8 cellular contexts compared by ENCODE assay signal in genomic region chr19:43525836-43526771, GRCh38. TPM values are rescaled to one million over a fixed set of nuclear protein-coding genes. Genes with fewer than 3 reads are reported as not detected.
DNase-seq lines count a peak whose midpoint lies in the region; ATAC-seq, FAIRE-seq and TF ChIP-seq lines count a peak whose summit lies in the region.

No MANE protein-coding gene starts in this region.

- TF ChIP-seq POLR2A in K562 (conservative IDR thresholded peaks at IDR 0.05), result no peak

- H3K36me3 ChIP-seq in CD4-positive, alpha-beta memory T cell (ENCODE audit: insufficient read depth, low read length), result no peaks in the 10 kb centered on the region
- H3K36me3 ChIP-seq in MG63, result no peaks in the 10 kb centered on the region; the same call in none of the 2 replicates
- H3K36me3 ChIP-seq in K562 (ENCODE audit: control insufficient read depth, insufficient read depth, low read length), result no peaks in the 10 kb centered on the region

- CTCF ChIA-PET in CD4-positive, alpha-beta memory T cell (lab: Charles Lee; ENCODE audit: partially characterized antibody), result interaction anchor here (1.1 to 21.6 kb wide), 4 partner anchors 10 to 87 kb away, joined by 3 to 835 read pairs (median 7); no protein-coding TSS in a partner anchor
- CTCF ChIA-PET in K562 (lab: Yijun Ruan, JAX; ENCODE audit: low intra/inter-chr PET ratio), result no interaction called here

- no peaks in the 10 kb centered on the region for H3K27me3 Mint-ChIP-seq in CD4-positive, alpha-beta memory T cell

- no peaks in the 10 kb centered on the region for H3K9me1 ChIP-seq in K562 (ENCODE audit: control insufficient read depth, insufficient read depth, low read length)

- H3K79me2 ChIP-seq in K562 (ENCODE audit: control insufficient read depth, insufficient read depth, low read length), result no peaks in the 10 kb centered on the region

- peak overlapping the region; percentile 89 for H3K4me2 ChIP-seq in K562 (ENCODE audit: insufficient read depth, low read length)

- peak overlapping the region; percentile 65 to 98 for H3K9ac ChIP-seq in K562 (ENCODE audit: insufficient read depth in 1 of 2, low read depth in 2 of 2, low read length in 2 of 2)

- 44% methylated on average over 20 of the region's 26 CpGs for WGBS in K562 (ENCODE audit: insufficient coverage, low coverage, missing lambda C conversion rate)

- H3K27ac Mint-ChIP-seq in CD4-positive, alpha-beta memory T cell, result peak overlapping the region; percentile 37 to 90 (median 79)

- peaks cover 16 to 36% (median 21%) of the 10 kb centered on the region in 4 donors for H3K4me1 Mint-ChIP-seq in CD4-positive, alpha-beta memory T cell

- ATAC-seq in K562 (peak; percentile 21), GM21737 (IDR thresholded peaks at IDR 0.05; ENCODE audit: unreplicated experiment) (no peak)

- peak overlapping the region; percentile 75 to 94 (median 80) for H3K4me3 Mint-ChIP-seq in CD4-positive, alpha-beta memory T cell

- intact Hi-C loops in CD4-positive, alpha-beta memory T cell (cut with micrococcal nuclease), result loop anchor here (2.0 kb wide), 1 partner anchor 69 kb away; no protein-coding TSS in a partner anchor
- intact Hi-C loops in K562 (cut with micrococcal nuclease), result no loop called here

- no peak for TF ChIP-seq EP300 in K562 (IDR thresholded peaks at IDR 0.05; ENCODE audit: low read length)

- POLR2A ChIA-PET in CD4-positive, alpha-beta memory T cell (lab: Charles Lee; ENCODE audit: partially characterized antibody), result interaction anchor here (0.6 to 4.5 kb wide), 11 partner anchors 29 to 109 kb away, joined by 3 to 33 read pairs (median 4); partner anchors contain the start of genes IRGQ and ZNF576
- POLR2A ChIA-PET in K562 (lab: Yijun Ruan, JAX), result interaction anchor here (0.6 to 1.0 kb wide), 2 partner anchors 26 to 35 kb away, joined by 3 read pairs; no protein-coding TSS in a partner anchor

- H3K27me3 ChIP-seq in CD4-positive, alpha-beta memory T cell (ENCODE audit: insufficient read depth, low read length), result no peaks in the 10 kb centered on the region
- H3K27me3 ChIP-seq in MG63 (no peaks in the 10 kb centered on the region), K562 (ENCODE audit: control insufficient read depth in 2 of 2, insufficient read depth in 2 of 2, low read length in 2 of 2) (no peaks in the 10 kb centered on the region)

- DNase-seq in CD4-positive, alpha-beta memory T cell, result peak in 1 of 5 donors; percentile 10
- DNase-seq in MG63 (no peak), K562 (ENCODE audit: extremely low read depth in 1 of 4, low spot score in 3 of 4) (peak in 2 of 4 experiments; percentile 18 to 20), kidney tubule cell (ENCODE audit: low spot score) (peak; percentile 32), NCI-H1417 treated with DMSO at 0.1 percent for 48 hours (lab: John Stamatoyannopoulos, UW) (no peak), medulla oblongata (ENCODE audit: extremely low spot score) (no peak)
- DNase-seq in stimulated activated CD4-positive, alpha-beta T cell treated with anti-CD3 and anti-CD28 coated beads, Interleukin-4, amount 100 ng/mL, for 24 hours, result peak; percentile 42

- H2AFZ ChIP-seq in K562 (ENCODE audit: low read depth, low read length), result peak overlapping the region; percentile 99

- no peaks in the 10 kb centered on the region for H4K20me1 ChIP-seq in K562 (replicated peaks; ENCODE audit: control insufficient read depth, insufficient read depth, low read length)

- BruUV-seq in K562 (replicated peaks; lab: Mats Ljungman, UMichigan), result no TSS peak

- no peak for TF ChIP-seq RAD21 in K562 (CRISPR knock-in tag; conservative IDR thresholded peaks at IDR 0.05 in 1 of 2, IDR thresholded peaks at IDR 0.05 in 1 of 2)

- H3K4me1 ChIP-seq in CD4-positive, alpha-beta memory T cell (ENCODE audit: insufficient read depth, low read length), result peaks cover 25% of the 10 kb centered on the region
- H3K4me1 ChIP-seq in K562 (replicated peaks in 1 of 2; ENCODE audit: control insufficient read depth in 2 of 2, insufficient read depth in 2 of 2, low read length in 2 of 2), result peaks cover 5 to 31% of the 10 kb centered on the region in 2 experiments; a peak in 4 of 5 replicates

- FAIRE-seq in K562 (lab: Jason Lieb, UNC), result no peak

- TF ChIP-seq CTCF in K562 (IDR thresholded peaks at IDR 0.05 in 2 of 3, conservative IDR thresholded peaks at IDR 0.05 in 1 of 3; ENCODE audit: insufficient read depth in 2 of 3, low read depth in 1 of 3, low read length in 3 of 3), result no peak

- peaks cover 0 to 9% of the 10 kb centered on the region in 2 donors for H3K36me3 Mint-ChIP-seq in CD4-positive, alpha-beta memory T cell

- peak overlapping the region; percentile 60 to 90 for H3K4me3 ChIP-seq in CD4-positive, alpha-beta memory T cell (ENCODE audit: low read length in 2 of 2)
- H3K4me3 ChIP-seq in MG63 (peak overlapping the region; percentile 93), K562 (peak overlapping the region; percentile 79)

- peak overlapping the region; percentile 67 for H3K27ac ChIP-seq in CD4-positive, alpha-beta memory T cell (ENCODE audit: low read depth, low read length)
- H3K27ac ChIP-seq in K562 (ENCODE audit: extremely low read depth, low read depth, low read length), result no peak overlapping the region

- no peaks in the 10 kb centered on the region for H3K9me3 Mint-ChIP-seq in CD4-positive, alpha-beta memory T cell

- in situ Hi-C loops in K562 (cut with MboI), result no loop called here

- no peaks in the 10 kb centered on the region for H3K9me3 ChIP-seq in CD4-positive, alpha-beta memory T cell (ENCODE audit: control insufficient read depth in 1 of 2, low read length in 2 of 2)
- no peaks in the 10 kb centered on the region for H3K9me3 ChIP-seq in MG63
- H3K9me3 ChIP-seq in K562 (replicated peaks; ENCODE audit: control insufficient read depth, insufficient read depth, low read depth, low read length), result no peaks in the 10 kb centered on the region

RNA-seq across cellular contexts. Expression of gene ETHE1, which starts 0.9 kb away (rescaled TPM):
- 10 to 100 TPM; 23.9 to 29.1 TPM for total RNA-seq in CD4-positive, alpha-beta memory T cell
- polyA plus RNA-seq in CD4-positive, alpha-beta memory T cell, result 10 to 100 TPM; 79.1 to 80.7 TPM
- total RNA-seq in MG63 (2014; rRNA removed; shearing (Covaris generic); ENCODE audit: low replicate concordance), result 76.7 and 101 TPM in 2 replicates
- 5.9 and 15.8 TPM in 2 replicates for total RNA-seq in K562 (2011; cell fraction: chromatin; rRNA removed; ENCODE audit: low replicate concordance)
- 20.1 and 21.7 TPM in 2 replicates for total RNA-seq in K562 (2011; cell fraction: nucleolus; rRNA removed)
- total RNA-seq in K562 (2011; cell fraction: nucleoplasm; rRNA removed), result 11.6 and 14.7 TPM in 2 replicates
- total RNA-seq in K562 (2014; rRNA removed) (15.7 and 17.1 TPM in 2 replicates), K562 (2014; rRNA removed; fragmentation: Illumina TruSeq; extraction: Trizol) (5.2 and 5.9 TPM in 2 replicates), K562 (2015; rRNA removed; fragmentation: Illumina TruSeq; extraction: Trizol) (8.8 and 10.2 TPM in 2 replicates), K562 (2021) (9.1 and 13.0 TPM in 2 replicates)
- polyA plus RNA-seq in K562 (2011; rRNA removed) (17.3 and 28.5 TPM in 2 replicates), K562 (2014; fragmentation: Illumina TruSeq; extraction: Trizol) (10.2 and 13.8 TPM in 2 replicates), K562 (2014; fragmentation: Nextera tagmentation; extraction: Ambion mirVana) (1 to 10 TPM; 2.9 to 5.4 TPM), K562 (2014; rRNA removed) (19.1 and 21.0 TPM in 2 replicates)
- 36.7 and 38.1 TPM in 2 replicates for polyA plus RNA-seq in K562 (2011; cell fraction: cytosol; rRNA removed)
- 28.8 and 29.7 TPM in 2 replicates for polyA plus RNA-seq in K562 (2011; cell fraction: nucleus; rRNA removed)
- 15.5 and 28.0 TPM in 2 replicates for polyA plus RNA-seq in K562 (2012)
- polyA minus RNA-seq in K562 (2011; rRNA and poly(A)+ RNA removed), result 12.5 and 13.7 TPM in 2 replicates
- 9.9 and 10.0 TPM in 2 replicates for polyA minus RNA-seq in K562 (2011; cell fraction: cytosol; rRNA and poly(A)+ RNA removed)
- polyA minus RNA-seq in K562 (2011; cell fraction: nucleus; rRNA and poly(A)+ RNA removed), result 10.8 and 14.2 TPM in 2 replicates

RNA-seq across cellular contexts. Expression of gene ZNF575, which starts 6.9 kb away (rescaled TPM):
- total RNA-seq in CD4-positive, alpha-beta memory T cell, result 10 to 100 TPM; 11.0 to 11.8 TPM
- 1 to 10 TPM; 2.1 to 3.6 TPM for polyA plus RNA-seq in CD4-positive, alpha-beta memory T cell
- not detected in 2 replicates for total RNA-seq in MG63 (2014; rRNA removed; shearing (Covaris generic); ENCODE audit: low replicate concordance)
- not detected in 2 replicates for total RNA-seq in K562 (2011; cell fraction: chromatin; rRNA removed; ENCODE audit: low replicate concordance)
- not detected in 2 replicates for total RNA-seq in K562 (2011; cell fraction: nucleolus; rRNA removed)
- not detected in 2 replicates for total RNA-seq in K562 (2011; cell fraction: nucleoplasm; rRNA removed)
- total RNA-seq in K562 (2014; rRNA removed) (0.32 and 0.37 TPM in 2 replicates), K562 (2014; rRNA removed; fragmentation: Illumina TruSeq; extraction: Trizol) (not detected in 2 replicates), K562 (2015; rRNA removed; fragmentation: Illumina TruSeq; extraction: Trizol) (not detected in 2 replicates), K562 (2021) (0.20 and 0.72 TPM in 2 replicates)
- polyA plus RNA-seq in K562 (2011; rRNA removed) (0.03 TPM in 1 of 2 replicates, not detected in the other), K562 (2014; fragmentation: Illumina TruSeq; extraction: Trizol) (not detected in 2 replicates), K562 (2014; fragmentation: Nextera tagmentation; extraction: Ambion mirVana) (not detected), K562 (2014; rRNA removed) (0.98 and 1.4 TPM in 2 replicates)
- 0.06 TPM in 1 of 2 replicates, not detected in the other for polyA plus RNA-seq in K562 (2011; cell fraction: cytosol; rRNA removed)
- polyA plus RNA-seq in K562 (2011; cell fraction: nucleus; rRNA removed), result 0.06 and 0.31 TPM in 2 replicates
- polyA plus RNA-seq in K562 (2012), result 0.25 and 0.65 TPM in 2 replicates
- not detected in 2 replicates for polyA minus RNA-seq in K562 (2011; rRNA and poly(A)+ RNA removed)
- not detected in 2 replicates for polyA minus RNA-seq in K562 (2011; cell fraction: cytosol; rRNA and poly(A)+ RNA removed)
- polyA minus RNA-seq in K562 (2011; cell fraction: nucleus; rRNA and poly(A)+ RNA removed), result not detected in 2 replicates

RNA-seq across cellular contexts. Expression of gene PHLDB3, which starts 21.6 kb away (rescaled TPM):
- 10 to 100 TPM; 36.9 to 47.3 TPM for total RNA-seq in CD4-positive, alpha-beta memory T cell
- 1 to 10 TPM; 1.3 to 5.5 TPM for polyA plus RNA-seq in CD4-positive, alpha-beta memory T cell
- total RNA-seq in MG63 (2014; rRNA removed; shearing (Covaris generic); ENCODE audit: low replicate concordance), result 3.5 and 10.5 TPM in 2 replicates
- total RNA-seq in K562 (2011; cell fraction: chromatin; rRNA removed; ENCODE audit: low replicate concordance), result 14.2 and 34.8 TPM in 2 replicates
- 26.8 and 32.0 TPM in 2 replicates for total RNA-seq in K562 (2011; cell fraction: nucleolus; rRNA removed)
- total RNA-seq in K562 (2011; cell fraction: nucleoplasm; rRNA removed), result 21.6 and 22.4 TPM in 2 replicates
- total RNA-seq in K562 (2014; rRNA removed), result 23.5 and 28.0 TPM in 2 replicates
- total RNA-seq in K562 (2014; rRNA removed; fragmentation: Illumina TruSeq; extraction: Trizol), result 1.1 and 1.6 TPM in 2 replicates
- 5.4 and 6.4 TPM in 2 replicates for total RNA-seq in K562 (2015; rRNA removed; fragmentation: Illumina TruSeq; extraction: Trizol)
- 11.8 and 12.7 TPM in 2 replicates for total RNA-seq in K562 (2021)
- 3.5 and 6.1 TPM in 2 replicates for polyA plus RNA-seq in K562 (2011; rRNA removed)
- 4.1 and 7.2 TPM in 2 replicates for polyA plus RNA-seq in K562 (2011; cell fraction: cytosol; rRNA removed)
- polyA plus RNA-seq in K562 (2011; cell fraction: nucleus; rRNA removed), result 14.5 and 21.6 TPM in 2 replicates
- 6.0 and 10.5 TPM in 2 replicates for polyA plus RNA-seq in K562 (2012)
- 3.9 and 6.7 TPM in 2 replicates for polyA plus RNA-seq in K562 (2014; fragmentation: Illumina TruSeq; extraction: Trizol)
- polyA plus RNA-seq in K562 (2014; fragmentation: Nextera tagmentation; extraction: Ambion mirVana), result under 1 TPM; 0.04 to 0.06 TPM
- 5.2 and 11.4 TPM in 2 replicates for polyA plus RNA-seq in K562 (2014; rRNA removed)
- 2.2 and 2.6 TPM in 2 replicates for polyA minus RNA-seq in K562 (2011; rRNA and poly(A)+ RNA removed)
- polyA minus RNA-seq in K562 (2011; cell fraction: cytosol; rRNA and poly(A)+ RNA removed), result 6.7 and 8.9 TPM in 2 replicates
- 11.0 and 13.3 TPM in 2 replicates for polyA minus RNA-seq in K562 (2011; cell fraction: nucleus; rRNA and poly(A)+ RNA removed)

RNA-seq across cellular contexts. Expression of gene XRCC1, which starts 49.2 kb away (rescaled TPM):
- total RNA-seq in CD4-positive, alpha-beta memory T cell, result 10 to 100 TPM; 33.4 to 41.0 TPM
- 10 to 100 TPM; 16.3 to 29.1 TPM for polyA plus RNA-seq in CD4-positive, alpha-beta memory T cell
- 49.7 and 59.3 TPM in 2 replicates for total RNA-seq in MG63 (2014; rRNA removed; shearing (Covaris generic); ENCODE audit: low replicate concordance)
- 25.5 and 58.8 TPM in 2 replicates for total RNA-seq in K562 (2011; cell fraction: chromatin; rRNA removed; ENCODE audit: low replicate concordance)
- total RNA-seq in K562 (2011; cell fraction: nucleolus; rRNA removed), result 39.7 and 51.4 TPM in 2 replicates
- total RNA-seq in K562 (2011; cell fraction: nucleoplasm; rRNA removed), result 27.4 and 37.4 TPM in 2 replicates
- 31.5 and 40.2 TPM in 2 replicates for total RNA-seq in K562 (2014; rRNA removed)
- 10.4 and 13.7 TPM in 2 replicates for total RNA-seq in K562 (2014; rRNA removed; fragmentation: Illumina TruSeq; extraction: Trizol)
- 24.4 and 24.9 TPM in 2 replicates for total RNA-seq in K562 (2015; rRNA removed; fragmentation: Illumina TruSeq; extraction: Trizol)
- 24.9 and 27.9 TPM in 2 replicates for total RNA-seq in K562 (2021)
- polyA plus RNA-seq in K562 (2011; rRNA removed), result 21.8 and 23.3 TPM in 2 replicates
- polyA plus RNA-seq in K562 (2011; cell fraction: cytosol; rRNA removed), result 24.3 and 42.9 TPM in 2 replicates
- 24.5 and 33.4 TPM in 2 replicates for polyA plus RNA-seq in K562 (2011; cell fraction: nucleus; rRNA removed)
- 32.0 and 53.8 TPM in 2 replicates for polyA plus RNA-seq in K562 (2012)
- 36.9 and 37.0 TPM in 2 replicates for polyA plus RNA-seq in K562 (2014; fragmentation: Illumina TruSeq; extraction: Trizol)
- polyA plus RNA-seq in K562 (2014; fragmentation: Nextera tagmentation; extraction: Ambion mirVana), result 1 to 10 TPM; 1.5 to 5.2 TPM
- 33.8 and 34.9 TPM in 2 replicates for polyA plus RNA-seq in K562 (2014; rRNA removed)
- polyA minus RNA-seq in K562 (2011; rRNA and poly(A)+ RNA removed), result 15.2 and 24.9 TPM in 2 replicates
- 20.2 and 26.3 TPM in 2 replicates for polyA minus RNA-seq in K562 (2011; cell fraction: cytosol; rRNA and poly(A)+ RNA removed)
- 17.1 and 18.3 TPM in 2 replicates for polyA minus RNA-seq in K562 (2011; cell fraction: nucleus; rRNA and poly(A)+ RNA removed)

RNA-seq across cellular contexts. Expression of gene PINLYP, which starts 49.5 kb away (rescaled TPM):
- total RNA-seq in CD4-positive, alpha-beta memory T cell, result under 1 TPM; 0.33 to 0.84 TPM
- polyA plus RNA-seq in CD4-positive, alpha-beta memory T cell, result 1 to 10 TPM in 1 of 2 donors, not detected in 1; 1.3 TPM
- total RNA-seq in MG63 (2014; rRNA removed; shearing (Covaris generic); ENCODE audit: low replicate concordance), result 2.3 TPM in 1 of 2 replicates, not detected in the other
- 0.30 and 1.1 TPM in 2 replicates for total RNA-seq in K562 (2011; cell fraction: chromatin; rRNA removed; ENCODE audit: low replicate concordance)
- total RNA-seq in K562 (2011; cell fraction: nucleolus; rRNA removed), result 0.66 and 1.0 TPM in 2 replicates
- total RNA-seq in K562 (2011; cell fraction: nucleoplasm; rRNA removed), result 0.76 and 0.95 TPM in 2 replicates
- 1.1 TPM in 2 replicates for total RNA-seq in K562 (2014; rRNA removed)
- total RNA-seq in K562 (2014; rRNA removed; fragmentation: Illumina TruSeq; extraction: Trizol), result 1.1 and 1.7 TPM in 2 replicates
- total RNA-seq in K562 (2015; rRNA removed; fragmentation: Illumina TruSeq; extraction: Trizol), result 2.2 and 2.7 TPM in 2 replicates
- 1.00 and 2.4 TPM in 2 replicates for total RNA-seq in K562 (2021)
- polyA plus RNA-seq in K562 (2011; rRNA removed), result 1.0 and 1.5 TPM in 2 replicates
- 0.73 and 1.8 TPM in 2 replicates for polyA plus RNA-seq in K562 (2011; cell fraction: cytosol; rRNA removed)
- polyA plus RNA-seq in K562 (2011; cell fraction: nucleus; rRNA removed), result 0.51 and 0.56 TPM in 2 replicates
- 3.9 and 4.2 TPM in 2 replicates for polyA plus RNA-seq in K562 (2012)
- 2.8 and 4.7 TPM in 2 replicates for polyA plus RNA-seq in K562 (2014; fragmentation: Illumina TruSeq; extraction: Trizol)
- 1 to 10 TPM; 4.6 to 6.0 TPM for polyA plus RNA-seq in K562 (2014; fragmentation: Nextera tagmentation; extraction: Ambion mirVana)
- polyA plus RNA-seq in K562 (2014; rRNA removed), result 6.7 and 8.0 TPM in 2 replicates
- polyA minus RNA-seq in K562 (2011; rRNA and poly(A)+ RNA removed), result 0.11 and 0.24 TPM in 2 replicates
- not detected in 2 replicates for polyA minus RNA-seq in K562 (2011; cell fraction: cytosol; rRNA and poly(A)+ RNA removed)
- polyA minus RNA-seq in K562 (2011; cell fraction: nucleus; rRNA and poly(A)+ RNA removed), result 0.67 TPM in 1 of 2 replicates, not detected in the other

Comparison
In these comparisons a context has a peak if more than half of its experiments do, and no peak if none do; other contexts are left out.
1. DNase-seq: peak in kidney tubule cell (single experiment) and stimulated activated CD4-positive, alpha-beta T cell treated with anti-CD3 and anti-CD28 coated beads, Interleukin-4, amount 100 ng/mL, for 24 hours (single experiment); none in MG63 (single experiment), NCI-H1417 treated with DMSO at 0.1 percent for 48 hours (single experiment) and medulla oblongata (single experiment).
2. RNA of gene ZNF575, which starts 6.9 kb away (total RNA-seq): 11.0 to 11.8 TPM in CD4-positive, alpha-beta memory T cell; 0.20 to 0.72 TPM in K562 and not detected in MG63; every median in the first group is over 4 times any median in the second.
3. Peak in every context shown above with its lines, with median percentiles within 50 percentile points of each other: H3K4me3 ChIP-seq.